Comparison of ENCODE assay signal across 1 cellular context in the genomic region with DNA sequence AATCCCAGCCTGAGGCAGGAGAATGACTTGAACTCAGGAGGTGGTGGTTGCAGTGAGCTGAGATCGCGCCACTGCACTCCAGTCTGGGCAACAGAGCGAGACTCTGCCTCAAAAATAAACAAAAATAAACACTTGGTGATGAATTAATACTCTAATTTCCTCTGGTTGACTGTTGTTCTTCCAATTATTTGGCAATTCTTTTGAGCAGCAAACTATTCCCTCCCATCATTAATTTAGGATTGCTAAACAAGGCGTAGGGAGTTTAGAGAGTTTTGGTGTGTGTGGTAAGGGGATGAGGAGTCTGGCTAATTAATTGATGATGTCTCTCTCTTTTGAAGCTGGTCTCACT.
TF ChIP-seq lines count a peak whose summit lies in the region.

No MANE protein-coding gene starts in this region.

TF ChIP-seq in GM12878, 131 proteins besides CTCF, POLR2A, EP300 and RAD21:
- TF ChIP-seq NRF1 (conservative IDR thresholded peaks at IDR 0.05; ENCODE audit: low read depth, low read length) (no peak), POLR2AphosphoS5 (IDR thresholded peaks at IDR 0.05; ENCODE audit: low read length) (no peak), RFX5 (IDR thresholded peaks at IDR 0.05; ENCODE audit: low read depth, low read length) (no peak), SMAD1 (IDR thresholded peaks at IDR 0.05; ENCODE audit: low read depth, partially characterized antibody) (no peak), BRCA1 (IDR thresholded peaks at IDR 0.05; ENCODE audit: low read depth, low read length) (no peak), SIN3A (IDR thresholded peaks at IDR 0.05; ENCODE audit: low read depth, low read length) (no peak), NR2C1 (IDR thresholded peaks at IDR 0.05) (no peak), YY1 (IDR thresholded peaks at IDR 0.05; ENCODE audit: low read depth, low read length) (no peak), SMAD5 (IDR thresholded peaks at IDR 0.05; ENCODE audit: low read depth) (no peak), KAT2A (conservative IDR thresholded peaks at IDR 0.05; ENCODE audit: control insufficient read depth, low read depth, low read length) (no peak), STAT1 (conservative IDR thresholded peaks at IDR 0.05) (no peak), RCOR1 (conservative IDR thresholded peaks at IDR 0.05; ENCODE audit: low read depth, low read length) (no peak), EED (IDR thresholded peaks at IDR 0.05; ENCODE audit: low read depth) (no peak), CBX5 (IDR thresholded peaks at IDR 0.05; ENCODE audit: low read depth) (no peak), SMARCA5 (IDR thresholded peaks at IDR 0.05) (no peak), NFYA (IDR thresholded peaks at IDR 0.05; ENCODE audit: borderline replicate concordance, low read depth, low read length) (no peak), NFIC (IDR thresholded peaks at IDR 0.05; ENCODE audit: low read depth, low read length) (no peak)
- TF ChIP-seq, protein P1, sequence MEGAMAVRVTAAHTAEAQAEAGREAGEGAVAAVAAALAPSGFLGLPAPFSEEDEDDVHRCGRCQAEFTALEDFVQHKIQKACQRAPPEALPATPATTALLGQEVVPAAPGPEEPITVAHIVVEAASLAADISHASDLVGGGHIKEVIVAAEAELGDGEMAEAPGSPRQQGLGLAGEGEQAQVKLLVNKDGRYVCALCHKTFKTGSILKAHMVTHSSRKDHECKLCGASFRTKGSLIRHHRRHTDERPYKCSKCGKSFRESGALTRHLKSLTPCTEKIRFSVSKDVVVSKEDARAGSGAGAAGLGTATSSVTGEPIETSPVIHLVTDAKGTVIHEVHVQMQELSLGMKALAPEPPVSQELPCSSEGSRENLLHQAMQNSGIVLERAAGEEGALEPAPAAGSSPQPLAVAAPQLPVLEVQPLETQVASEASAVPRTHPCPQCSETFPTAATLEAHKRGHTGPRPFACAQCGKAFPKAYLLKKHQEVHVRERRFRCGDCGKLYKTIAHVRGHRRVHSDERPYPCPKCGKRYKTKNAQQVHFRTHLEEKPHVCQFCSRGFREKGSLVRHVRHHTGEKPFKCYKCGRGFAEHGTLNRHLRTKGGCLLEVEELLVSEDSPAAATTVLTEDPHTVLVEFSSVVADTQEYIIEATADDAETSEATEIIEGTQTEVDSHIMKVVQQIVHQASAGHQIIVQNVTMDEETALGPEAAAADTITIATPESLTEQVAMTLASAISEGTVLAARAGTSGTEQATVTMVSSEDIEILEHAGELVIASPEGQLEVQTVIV (IDR thresholded peaks at IDR 0.05; ENCODE audit: borderline replicate concordance, partially characterized antibody) = no peak
- TF ChIP-seq, protein P2, sequence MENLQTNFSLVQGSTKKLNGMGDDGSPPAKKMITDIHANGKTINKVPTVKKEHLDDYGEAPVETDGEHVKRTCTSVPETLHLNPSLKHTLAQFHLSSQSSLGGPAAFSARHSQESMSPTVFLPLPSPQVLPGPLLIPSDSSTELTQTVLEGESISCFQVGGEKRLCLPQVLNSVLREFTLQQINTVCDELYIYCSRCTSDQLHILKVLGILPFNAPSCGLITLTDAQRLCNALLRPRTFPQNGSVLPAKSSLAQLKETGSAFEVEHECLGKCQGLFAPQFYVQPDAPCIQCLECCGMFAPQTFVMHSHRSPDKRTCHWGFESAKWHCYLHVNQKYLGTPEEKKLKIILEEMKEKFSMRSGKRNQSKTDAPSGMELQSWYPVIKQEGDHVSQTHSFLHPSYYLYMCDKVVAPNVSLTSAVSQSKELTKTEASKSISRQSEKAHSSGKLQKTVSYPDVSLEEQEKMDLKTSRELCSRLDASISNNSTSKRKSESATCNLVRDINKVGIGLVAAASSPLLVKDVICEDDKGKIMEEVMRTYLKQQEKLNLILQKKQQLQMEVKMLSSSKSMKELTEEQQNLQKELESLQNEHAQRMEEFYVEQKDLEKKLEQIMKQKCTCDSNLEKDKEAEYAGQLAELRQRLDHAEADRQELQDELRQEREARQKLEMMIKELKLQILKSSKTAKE (IDR thresholded peaks at IDR 0.05; ENCODE audit: low read depth, poor library complexity, severe bottlenecking) = no peak
- TF ChIP-seq, protein P3, sequence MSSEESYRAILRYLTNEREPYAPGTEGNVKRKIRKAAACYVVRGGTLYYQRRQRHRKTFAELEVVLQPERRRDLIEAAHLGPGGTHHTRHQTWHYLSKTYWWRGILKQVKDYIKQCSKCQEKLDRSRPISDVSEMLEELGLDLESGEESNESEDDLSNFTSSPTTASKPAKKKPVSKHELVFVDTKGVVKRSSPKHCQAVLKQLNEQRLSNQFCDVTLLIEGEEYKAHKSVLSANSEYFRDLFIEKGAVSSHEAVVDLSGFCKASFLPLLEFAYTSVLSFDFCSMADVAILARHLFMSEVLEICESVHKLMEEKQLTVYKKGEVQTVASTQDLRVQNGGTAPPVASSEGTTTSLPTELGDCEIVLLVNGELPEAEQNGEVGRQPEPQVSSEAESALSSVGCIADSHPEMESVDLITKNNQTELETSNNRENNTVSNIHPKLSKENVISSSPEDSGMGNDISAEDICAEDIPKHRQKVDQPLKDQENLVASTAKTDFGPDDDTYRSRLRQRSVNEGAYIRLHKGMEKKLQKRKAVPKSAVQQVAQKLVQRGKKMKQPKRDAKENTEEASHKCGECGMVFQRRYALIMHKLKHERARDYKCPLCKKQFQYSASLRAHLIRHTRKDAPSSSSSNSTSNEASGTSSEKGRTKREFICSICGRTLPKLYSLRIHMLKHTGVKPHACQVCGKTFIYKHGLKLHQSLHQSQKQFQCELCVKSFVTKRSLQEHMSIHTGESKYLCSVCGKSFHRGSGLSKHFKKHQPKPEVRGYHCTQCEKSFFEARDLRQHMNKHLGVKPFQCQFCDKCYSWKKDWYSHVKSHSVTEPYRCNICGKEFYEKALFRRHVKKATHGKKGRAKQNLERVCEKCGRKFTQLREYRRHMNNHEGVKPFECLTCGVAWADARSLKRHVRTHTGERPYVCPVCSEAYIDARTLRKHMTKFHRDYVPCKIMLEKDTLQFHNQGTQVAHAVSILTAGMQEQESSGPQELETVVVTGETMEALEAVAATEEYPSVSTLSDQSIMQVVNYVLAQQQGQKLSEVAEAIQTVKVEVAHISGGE (CRISPR knock-in tag; IDR thresholded peaks at IDR 0.05) = no peak
